8 cellular contexts compared by ENCODE assay signal in genomic region chr2:27705851-27706622, GRCh38. TPM values are rescaled to one million over a fixed set of nuclear protein-coding genes. Genes with fewer than 3 reads are reported as not detected.
DNase-seq lines count a peak whose midpoint lies in the region; ATAC-seq and TF ChIP-seq lines count a peak whose summit lies in the region.

No MANE protein-coding gene starts in this region.

- in situ Hi-C loops in KBM-7 (cut with MboI; ENCODE audit: low pct_unique_long_range_greater_than_20kb, low sequenced_read_pairs), result no loop called here

- H3K27me3 ChIP-seq in BJ (ENCODE audit: control insufficient read depth, insufficient read depth, low read length), result no peaks in the 10 kb centered on the region

- DNase-seq in BJ (ENCODE audit: low read depth) (peak; percentile 94), KBM-7 (peak; percentile 51), cardiac fibroblast (ENCODE audit: low read depth in 2 of 2) (peak; percentile 96 to 99)
- DNase-seq in activated naive CD4-positive, alpha-beta T cell treated with Interleukin-2 at 50 U/mL for 16 hours, result no peak

- no peaks in the 10 kb centered on the region for H3K9me3 ChIP-seq in mesodermal cell (ENCODE audit: control insufficient read depth, low read length)

- no peak overlapping the region for H3K4me3 ChIP-seq in BJ (ENCODE audit: low read depth, low read length)
- no peak overlapping the region for H3K4me3 ChIP-seq in cardiac fibroblast (replicated peaks in 1 of 2; ENCODE audit: low read depth in 2 of 2, low read length in 2 of 2)
- no peak overlapping the region for H3K4me3 ChIP-seq in mesodermal cell (ENCODE audit: extremely low read depth, insufficient read depth, low read length, poor library complexity, severe bottlenecking)

- TF ChIP-seq CTCF in BJ (IDR thresholded peaks at IDR 0.05; ENCODE audit: insufficient read depth, low read depth, low read length), result no peak
- TF ChIP-seq CTCF in cardiac fibroblast (IDR thresholded peaks at IDR 0.05; ENCODE audit: low read depth, low read length), result no peak

- H3K36me3 ChIP-seq in BJ (ENCODE audit: control insufficient read depth, insufficient read depth, low read length), result no peaks in the 10 kb centered on the region
- H3K36me3 ChIP-seq in mesodermal cell (ENCODE audit: control insufficient read depth, insufficient read depth, low read length), result no peaks in the 10 kb centered on the region

- peak overlapping the region; percentile 67 for H3K27ac ChIP-seq in mesodermal cell (ENCODE audit: low read depth, low read length, severe bottlenecking)

- CTCF ChIA-PET in BJ (lab: Yijun Ruan, JAX), result interaction anchor here (0.9 to 4.0 kb wide), 5 partner anchors 11 to 93 kb away, joined by 3 to 28 read pairs (median 7); no protein-coding TSS in a partner anchor

- ATAC-seq in HG03196 (IDR thresholded peaks at IDR 0.05; ENCODE audit: unreplicated experiment) (no peak), GM18873 (IDR thresholded peaks at IDR 0.05; ENCODE audit: low FRiP score, unreplicated experiment) (no peak), GM21367 (IDR thresholded peaks at IDR 0.05; ENCODE audit: unreplicated experiment) (no peak)

- POLR2A ChIA-PET in BJ (lab: Charles Lee), result interaction anchor here (0.6 to 0.9 kb wide), 2 partner anchors 14 to 742 kb away, joined by 3 to 5 read pairs; no protein-coding TSS in a partner anchor

- 92% methylated on average over 3 of the region's 4 CpGs; no CpG with 5 or more reads in 1 of the 2 experiments for WGBS in mesodermal cell (ENCODE audit: insufficient coverage in 2 of 2), 2 experiments

- peaks cover 30% of the 10 kb centered on the region for H3K4me1 ChIP-seq in mesodermal cell (ENCODE audit: control insufficient read depth, insufficient read depth, low read length, poor library complexity, severe bottlenecking)

RNA-seq across cellular contexts. Expression of gene SLC4A1AP, which starts 42.3 kb away (rescaled TPM):
- polyA plus RNA-seq in BJ (2011; rRNA removed), result 8.8 and 10.1 TPM in 2 replicates
- 5.1 and 8.0 TPM in 2 replicates for polyA minus RNA-seq in BJ (2011; rRNA and poly(A)+ RNA removed)
- polyA plus RNA-seq in mesodermal cell (2013, experiment 1 of 2), result 23.1 TPM
- polyA plus RNA-seq in mesodermal cell (2013, experiment 2 of 2), result 25.2 TPM

RNA-seq across cellular contexts. Expression of gene SUPT7L, which starts 42.6 kb away (rescaled TPM):
- 43.5 and 52.0 TPM in 2 replicates for polyA plus RNA-seq in BJ (2011; rRNA removed)
- 32.0 and 43.6 TPM in 2 replicates for polyA minus RNA-seq in BJ (2011; rRNA and poly(A)+ RNA removed)
- polyA plus RNA-seq in mesodermal cell (2013, experiment 1 of 2), result 33.6 TPM
- 32.2 TPM for polyA plus RNA-seq in mesodermal cell (2013, experiment 2 of 2)
